ENCODE assay signal across 8 cellular contexts in genomic region chr10:26684667-26685264, GRCh38. TPM values are rescaled to one million over a fixed set of nuclear protein-coding genes. Genes with fewer than 3 reads are reported as not detected.
DNase-seq lines count a peak whose midpoint lies in the region; ATAC-seq and TF ChIP-seq lines count a peak whose summit lies in the region.
"Not testable (repeated sequence)": the region's sequence is repeated elsewhere in the genome, so short reads cannot be mapped to it uniquely, and the experiment has no call there.

No MANE protein-coding gene starts in this region.

- H3K4me1 ChIP-seq in colonic mucosa: not testable (repeated sequence)

- peak overlapping the region in 1 of 3 donors; percentile 8 for H3K4me3 Mint-ChIP-seq in T-cell
- H3K4me3 Mint-ChIP-seq in stimulated activated effector memory CD8-positive, alpha-beta T cell treated with anti-CD3 and anti-CD28 coated beads, Interleukin-12 subunit alpha, Interleukin-12 subunit beta, amount 100 ng/mL, for 72 hours: not testable (repeated sequence)

- not testable (repeated sequence) for H3K9me3 Mint-ChIP-seq in T-cell; stimulated activated effector memory CD8-positive, alpha-beta T cell treated with anti-CD3 and anti-CD28 coated beads, Interleukin-12 subunit alpha, Interleukin-12 subunit beta, amount 100 ng/mL, for 72 hours

- POLR2A ChIA-PET in T-cell (lab: Charles Lee): not testable (repeated sequence)

- CTCF ChIA-PET in T-cell (lab: Charles Lee): interaction anchor here in 1 of 2 donors (0.5 kb wide), 1 partner anchor 197 kb away, joined by 3 read pairs; no protein-coding TSS in a partner anchor

- ATAC-seq in GM19455 (IDR thresholded peaks at IDR 0.05; ENCODE audit: unreplicated experiment) (peak; percentile 89), HG03097 (IDR thresholded peaks at IDR 0.05; ENCODE audit: low FRiP score, unreplicated experiment) (peak; percentile 77), T-cell (replicated peaks in 1 of 4) (peak; percentile 35 to 70 (median 63))
- ATAC-seq in stimulated activated effector memory CD8-positive, alpha-beta T cell treated with anti-CD3 and anti-CD28 coated beads, Interleukin-12 subunit alpha, Interleukin-12 subunit beta, amount 100 ng/mL, for 72 hours: peak; percentile 92

- not testable (repeated sequence) for H3K36me3 Mint-ChIP-seq in T-cell; stimulated activated effector memory CD8-positive, alpha-beta T cell treated with anti-CD3 and anti-CD28 coated beads, Interleukin-12 subunit alpha, Interleukin-12 subunit beta, amount 100 ng/mL, for 72 hours

- not testable (repeated sequence) for H3K36me3 ChIP-seq in colonic mucosa; kidney epithelial cell (ENCODE audit: control insufficient read depth, insufficient read depth, low read length)

- H3K27ac ChIP-seq in colonic mucosa: not testable (repeated sequence)

- H3K27me3 ChIP-seq in colonic mucosa; kidney epithelial cell (ENCODE audit: control insufficient read depth, insufficient read depth, low read length): not testable (repeated sequence)

- not testable (repeated sequence) for H3K4me3 ChIP-seq in colonic mucosa; kidney epithelial cell (ENCODE audit: low read depth, low read length)

- peak; percentile 81 for DNase-seq in DMS53 (lab: John Stamatoyannopoulos, UW)
- DNase-seq in NCI-H2081 (lab: John Stamatoyannopoulos, UW): peak; percentile 41 to 58
- peak in 2 of 34 experiments; percentile 10 to 27 for DNase-seq in T-cell
- not testable (repeated sequence) for DNase-seq in colonic mucosa; kidney epithelial cell (ENCODE audit: low read depth); stimulated activated effector memory CD8-positive, alpha-beta T cell treated with anti-CD3 and anti-CD28 coated beads, Interleukin-12 subunit alpha, Interleukin-12 subunit beta, amount 100 ng/mL, for 72 hours (ENCODE audit: low spot score in 2 of 2)

- not testable (repeated sequence) for H3K9ac ChIP-seq in colonic mucosa (ENCODE audit: low read depth in 2 of 2, low read length in 2 of 2)

- TF ChIP-seq CTCF in colonic mucosa (IDR thresholded peaks at IDR 0.05) (peak; percentile 22), kidney epithelial cell (IDR thresholded peaks at IDR 0.05; ENCODE audit: insufficient read depth, low read length, poor library complexity, severe bottlenecking) (peak; percentile 47)

- not testable (repeated sequence) for H3K9me3 ChIP-seq in colonic mucosa

- peaks cover 44 to 46% (median 44%) of the 10 kb centered on the region in 3 donors for H3K4me1 Mint-ChIP-seq in T-cell
- not testable (repeated sequence) for H3K4me1 Mint-ChIP-seq in stimulated activated effector memory CD8-positive, alpha-beta T cell treated with anti-CD3 and anti-CD28 coated beads, Interleukin-12 subunit alpha, Interleukin-12 subunit beta, amount 100 ng/mL, for 72 hours

- H3K27ac Mint-ChIP-seq in T-cell: peak overlapping the region; percentile 19 to 30
- not testable (repeated sequence) for H3K27ac Mint-ChIP-seq in stimulated activated effector memory CD8-positive, alpha-beta T cell treated with anti-CD3 and anti-CD28 coated beads, Interleukin-12 subunit alpha, Interleukin-12 subunit beta, amount 100 ng/mL, for 72 hours

- H3K27me3 Mint-ChIP-seq in T-cell: not testable (repeated sequence)

- intact Hi-C loops in colonic mucosa (cut with DNase I): not testable (repeated sequence)

RNA-seq across cellular contexts. Expression of gene PDSS1, which starts 12.7 kb away (rescaled TPM):
- total RNA-seq in T-cell: 1 to 10 TPM; 2.1 to 6.2 (median 2.9) TPM
- 10 to 100 TPM; 20.6 to 35.5 TPM for total RNA-seq in colonic mucosa
- total RNA-seq in kidney epithelial cell: 6.8 and 7.9 TPM in 2 replicates
